5 cellular contexts compared by ENCODE assay signal in genomic region chr15:83319771-83320170, GRCh38. TPM values are rescaled to one million over a fixed set of nuclear protein-coding genes. Genes with fewer than 3 reads are reported as not detected.
"Had no signal": no experiment of that assay in that cellular context is flagged by ENCODE, and none has a peak within 500 bp of the region (broad histone marks: within the 10 kb centered on the region; RNA-seq: fewer than 3 reads in every experiment).

No MANE protein-coding gene starts in this region.

- H3K4me1 Mint-ChIP-seq: IgD-negative memory B cell had no signal

- H2AFZ ChIP-seq: GM23248 had no signal

- H3K4me3 ChIP-seq: GM23248 had no signal

- H3K9me3 Mint-ChIP-seq: H9 had no signal

- DNase-seq: H9 had no signal

- H3K4me3 Mint-ChIP-seq: H9, IgD-negative memory B cell had no signal

- H3K36me3 Mint-ChIP-seq: IgD-negative memory B cell had no signal

- H3K27ac Mint-ChIP-seq: H9, IgD-negative memory B cell had no signal

- ATAC-seq: HepG2 had no signal

- H3K9ac ChIP-seq: GM23248 had no signal

- H3K27ac ChIP-seq: GM23248, HL-60 had no signal

RNA-seq across cellular contexts. Expression of gene BNC1, which starts 35.3 kb away (rescaled TPM):
- total RNA-seq: H9, HepG2 had no signal
- polyA plus RNA-seq: HepG2, IgD-negative memory B cell had no signal
